ENCODE assay signal across 36 cellular contexts in genomic region chr2:238649123-238649522, GRCh38.
"Had no signal": no experiment of that assay in that cellular context is flagged by ENCODE, and none has a peak within 500 bp of the region (broad histone marks: within the 10 kb centered on the region; RNA-seq: fewer than 3 reads in every experiment).

No MANE protein-coding gene starts in this region.

- H3K4me3 ChIP-seq: ascending aorta, cardiac muscle cell had no signal

- H3K36me3 Mint-ChIP-seq: activated naive CD4-positive, alpha-beta T cell treated with anti-CD3 and anti-CD28 coated beads, Interleukin-2, amount 10 ng/mL, durations not matched to agents 7 days and 5 days; activated naive CD4-positive, alpha-beta T cell treated with anti-CD3 and anti-CD28 coated beads, Interleukin-2, amount 50 U/mL, for 24 hours; activated naive CD8-positive, alpha-beta T cell; activated naive CD8-positive, alpha-beta T cell treated with anti-CD3 and anti-CD28 coated beads, Interleukin-2, amount 10 ng/mL, durations not matched to agents 7 days and 5 days; brain had no signal

- H3K27ac ChIP-seq: ascending aorta, cardiac muscle cell, WERI-Rb-1 had no signal

- H3K27ac Mint-ChIP-seq: activated CD4-positive, alpha-beta memory T cell treated with anti-CD3 and anti-CD28 coated beads, Interleukin-2, amount 10 ng/mL, durations not matched to agents 7 days and 5 days; activated CD4-positive, alpha-beta T cell treated with anti-CD3 and anti-CD28 coated beads for 36 hours; activated CD8-positive, alpha-beta T cell treated with anti-CD3 and anti-CD28 coated beads, Interleukin-2, amount 10 ng/mL, durations not matched to agents 7 days and 5 days; activated naive CD4-positive, alpha-beta T cell treated with anti-CD3 and anti-CD28 coated beads, Interleukin-2, amount 10 ng/mL, durations not matched to agents 7 days and 5 days; activated naive CD4-positive, alpha-beta T cell treated with anti-CD3 and anti-CD28 coated beads, Interleukin-2, amount 50 U/mL, for 24 hours; activated naive CD8-positive, alpha-beta T cell; activated naive CD8-positive, alpha-beta T cell treated with anti-CD3 and anti-CD28 coated beads, Interleukin-2, amount 10 ng/mL, durations not matched to agents 7 days and 5 days; activated naive CD8-positive, alpha-beta T cell treated with anti-CD3 and anti-CD28 coated beads, Interleukin-2, amount 50 U/mL, for 24 hours; activated T-cell treated with anti-CD3 and anti-CD28 coated beads, Interleukin-2, amount 50 U/mL, for 24 hours; activated T-helper 2 cell treated with anti-CD3 and anti-CD28 coated beads, Interferon-gamma antibody, Interleukin-2, Interleukin-4, amounts not matched to agents 10 μg/mL and 5 μg/mL and 100 μg/mL, durations not matched to agents 14 hours and 24 hours and 36 hours; brain; T-helper 1 cell treated with Interleukin-12 subunit alpha and Interleukin-12 subunit beta and Interleukin-4 antibody, amounts not matched to agents 30 μg/mL and 1 μg/mL, for 36 hours; T-helper 2 cell treated with Interferon-gamma antibody and Interleukin-4, amounts not matched to agents 5 μg/mL and 100 μg/mL, for 36 hours; WTC11 had no signal

- H3K9me3 ChIP-seq: ascending aorta had no signal

- H3K9me3 Mint-ChIP-seq: activated CD4-positive, alpha-beta memory T cell treated with anti-CD3 and anti-CD28 coated beads, Interleukin-2, amount 10 ng/mL, durations not matched to agents 7 days and 5 days; activated naive CD4-positive, alpha-beta T cell treated with anti-CD3 and anti-CD28 coated beads, Interleukin-2, amount 10 ng/mL, durations not matched to agents 7 days and 5 days; activated naive CD4-positive, alpha-beta T cell treated with anti-CD3 and anti-CD28 coated beads, Interleukin-2, amount 50 U/mL, for 24 hours; activated naive CD8-positive, alpha-beta T cell treated with anti-CD3 and anti-CD28 coated beads, Interleukin-2, amount 10 ng/mL, durations not matched to agents 7 days and 5 days; activated naive CD8-positive, alpha-beta T cell treated with anti-CD3 and anti-CD28 coated beads, Interleukin-2, amount 50 U/mL, for 24 hours; activated T-cell treated with anti-CD3 and anti-CD28 coated beads, Interleukin-2, amount 50 U/mL, for 24 hours; activated T-helper 2 cell treated with anti-CD3 and anti-CD28 coated beads, Interferon-gamma antibody, Interleukin-2, Interleukin-4, amounts not matched to agents 10 μg/mL and 5 μg/mL and 100 μg/mL, durations not matched to agents 14 hours and 24 hours and 36 hours; central memory CD8-positive, alpha-beta T cell; T-helper 1 cell treated with Interleukin-12 subunit alpha and Interleukin-12 subunit beta and Interleukin-4 antibody, amounts not matched to agents 30 μg/mL and 1 μg/mL, for 36 hours; T-helper 2 cell treated with Interferon-gamma antibody and Interleukin-4, amounts not matched to agents 5 μg/mL and 100 μg/mL, for 36 hours had no signal

- ATAC-seq: activated CD4-positive, alpha-beta T cell treated with anti-CD3 and anti-CD28 coated beads for 36 hours; activated CD4-positive, CD25-positive, alpha-beta regulatory T cell treated with anti-CD3 and anti-CD28 coated beads, Interleukin-2, amount 50 U/mL, for 24 hours; activated CD8-positive, alpha-beta T cell treated with anti-CD3 and anti-CD28 coated beads, Interleukin-2, amount 10 ng/mL, durations not matched to agents 7 days and 5 days; activated naive CD8-positive, alpha-beta T cell treated with anti-CD3 and anti-CD28 coated beads, Interleukin-2, amount 50 U/mL, for 24 hours; WTC11 had no signal

- H3K27me3 ChIP-seq: ascending aorta, cardiac muscle cell had no signal

- H3K4me3 Mint-ChIP-seq: activated CD4-positive, alpha-beta memory T cell treated with anti-CD3 and anti-CD28 coated beads, Interleukin-2, amount 10 ng/mL, durations not matched to agents 7 days and 5 days; activated CD4-positive, alpha-beta T cell treated with anti-CD3 and anti-CD28 coated beads for 36 hours; activated CD8-positive, alpha-beta T cell treated with anti-CD3 and anti-CD28 coated beads, Interleukin-2, amount 10 ng/mL, durations not matched to agents 7 days and 5 days; activated naive CD4-positive, alpha-beta T cell treated with anti-CD3 and anti-CD28 coated beads, Interleukin-2, amount 10 ng/mL, durations not matched to agents 7 days and 5 days; activated naive CD4-positive, alpha-beta T cell treated with anti-CD3 and anti-CD28 coated beads, Interleukin-2, amount 50 U/mL, for 24 hours; activated naive CD8-positive, alpha-beta T cell; activated naive CD8-positive, alpha-beta T cell treated with anti-CD3 and anti-CD28 coated beads, Interleukin-2, amount 10 ng/mL, durations not matched to agents 7 days and 5 days; activated naive CD8-positive, alpha-beta T cell treated with anti-CD3 and anti-CD28 coated beads, Interleukin-2, amount 50 U/mL, for 24 hours; activated T-cell treated with anti-CD3 and anti-CD28 coated beads, Interleukin-2, amount 50 U/mL, for 24 hours; brain; central memory CD8-positive, alpha-beta T cell; T-helper 1 cell treated with Interleukin-12 subunit alpha and Interleukin-12 subunit beta and Interleukin-4 antibody, amounts not matched to agents 30 μg/mL and 1 μg/mL, for 36 hours; T-helper 2 cell treated with Interferon-gamma antibody and Interleukin-4, amounts not matched to agents 5 μg/mL and 100 μg/mL, for 36 hours; WTC11 had no signal

- H3K36me3 ChIP-seq: ascending aorta, cardiac muscle cell, WERI-Rb-1 had no signal

- H3K4me1 Mint-ChIP-seq: activated CD4-positive, alpha-beta memory T cell treated with anti-CD3 and anti-CD28 coated beads, Interleukin-2, amount 10 ng/mL, durations not matched to agents 7 days and 5 days; activated naive CD4-positive, alpha-beta T cell treated with anti-CD3 and anti-CD28 coated beads, Interleukin-2, amount 10 ng/mL, durations not matched to agents 7 days and 5 days; activated naive CD4-positive, alpha-beta T cell treated with anti-CD3 and anti-CD28 coated beads, Interleukin-2, amount 50 U/mL, for 24 hours; activated naive CD8-positive, alpha-beta T cell treated with anti-CD3 and anti-CD28 coated beads, Interleukin-2, amount 10 ng/mL, durations not matched to agents 7 days and 5 days; central memory CD8-positive, alpha-beta T cell; WTC11 had no signal

- DNase-seq: activated CD4-positive, alpha-beta memory T cell treated with anti-CD3 and anti-CD28 coated beads, Interleukin-2, amount 10 ng/mL, durations not matched to agents 7 days and 5 days; activated CD4-positive, alpha-beta T cell treated with anti-CD3 and anti-CD28 coated beads for 1 hour; activated CD4-positive, alpha-beta T cell treated with anti-CD3 and anti-CD28 coated beads for 36 hours; activated CD4-positive, alpha-beta T cell treated with anti-CD3 and anti-CD28 coated beads for 48 hours; activated CD4-positive, alpha-beta T cell treated with anti-CD3 and anti-CD28 coated beads, Interleukin-2, amount 50 U/mL, for 48 hours; activated CD4-positive, CD25-positive, alpha-beta regulatory T cell; activated CD8-positive, alpha-beta memory T cell treated with anti-CD3 and anti-CD28 coated beads for 24 hours; activated CD8-positive, alpha-beta memory T cell treated with anti-CD3 and anti-CD28 coated beads, Interleukin-2, amount 50 U/mL, for 4 hours; activated CD8-positive, alpha-beta T cell treated with anti-CD3 and anti-CD28 coated beads, Interleukin-2, amount 10 ng/mL, durations not matched to agents 7 days and 5 days; activated effector memory CD4-positive, alpha-beta T cell treated with Interleukin-2 at 50 U/mL for 16 hours; activated gamma-delta T cell; activated naive CD4-positive, alpha-beta T cell treated with anti-CD3 and anti-CD28 coated beads, Interleukin-2, amount 10 ng/mL, durations not matched to agents 7 days and 5 days; activated naive CD4-positive, alpha-beta T cell treated with Interleukin-2 at 50 U/mL for 16 hours; activated naive CD8-positive, alpha-beta T cell treated with anti-CD3 and anti-CD28 coated beads, Interleukin-2, amount 10 ng/mL, durations not matched to agents 7 days and 5 days; activated naive CD8-positive, alpha-beta T cell treated with anti-CD3 and anti-CD28 coated beads, Interleukin-2, amount 50 U/mL, for 24 hours; activated T-cell treated with anti-CD3 and anti-CD28 coated beads, Interleukin-2, amount 50 U/mL, for 24 hours; amygdala; anterior cingulate cortex; caudate nucleus; cerebellar nuclear complex; SW 1271; T-helper 1 cell; T-helper 2 cell; T-helper 9 cell; WERI-Rb-1 had no signal
